8 cellular contexts compared by ENCODE assay signal in the genomic region with DNA sequence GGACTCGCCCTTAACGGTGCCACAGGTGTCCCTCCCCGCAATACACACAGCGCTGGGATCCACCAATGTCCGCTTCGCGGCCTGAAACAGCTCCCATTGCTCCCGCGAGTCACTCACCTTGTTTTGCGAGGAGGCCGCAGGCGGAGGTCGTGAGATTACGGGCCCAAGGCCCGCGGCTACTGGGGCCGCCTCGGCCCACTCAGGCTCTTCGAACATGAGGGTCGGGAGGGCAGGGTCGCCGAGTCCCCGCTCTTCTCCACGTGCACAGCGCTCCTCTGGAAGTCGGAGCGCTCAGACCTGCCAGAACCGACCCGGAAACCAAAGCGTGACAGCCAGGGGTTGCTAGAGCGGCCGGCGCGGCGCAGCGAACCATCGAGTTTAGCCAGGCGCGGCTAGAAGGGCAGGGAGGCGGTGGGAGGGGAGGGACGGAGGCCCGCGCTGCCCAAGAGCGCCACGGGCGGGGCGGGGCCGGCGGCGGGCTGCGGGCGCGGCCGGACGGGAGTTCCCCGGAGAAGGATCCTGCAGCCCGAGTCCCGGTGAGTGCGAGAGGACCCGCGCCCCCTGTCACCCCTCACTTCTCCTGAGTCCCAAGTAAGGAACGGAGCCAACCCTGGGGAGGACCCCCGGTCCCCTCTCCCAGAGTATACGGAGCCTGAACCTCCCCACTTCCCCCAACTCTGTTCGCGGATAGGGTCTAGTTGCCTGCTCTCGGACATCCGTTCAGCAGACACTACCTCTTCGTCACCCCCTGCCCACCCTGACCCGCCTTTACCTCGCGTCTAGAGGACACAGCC. TPM values are rescaled to one million over a fixed set of nuclear protein-coding genes. Genes with fewer than 3 reads are reported as not detected.
A peak's percentile ranks its signal among the peaks of the same experiment; 100 is the strongest.
DNase-seq lines count a peak whose midpoint lies in the region; FAIRE-seq and TF ChIP-seq lines count a peak whose summit lies in the region.

A gene (plus strand): TSS at position 488 of the 794 bp plus-strand sequence. CDS start 498 bp downstream, outside the sequence.
A gene (minus strand): TSS at position 330 of the 794 bp plus-strand sequence. CDS start 114 bp downstream, at position 216.

- H3K4me3 Mint-ChIP-seq in neural crest cell = no peak within 1 kb of the TSS

- H3K27me3 ChIP-seq in Loucy (ENCODE audit: insufficient read depth, low read length, poor library complexity, severe bottlenecking) (no peaks in the 10 kb centered on the region), stomach smooth muscle (ENCODE audit: control insufficient read depth in 1 of 2, insufficient read depth in 2 of 2, low read length in 2 of 2) (no peaks in the 10 kb centered on the region)

- H3K9me3 ChIP-seq in Loucy (ENCODE audit: insufficient read depth, low read depth, low read length) = no peaks in the 10 kb centered on the region
- no peaks in the 10 kb centered on the region for H3K9me3 ChIP-seq in stomach smooth muscle (ENCODE audit: control insufficient read depth in 2 of 2, low read length in 2 of 2)

- FAIRE-seq in H54 (lab: Jason Lieb, UNC) = no peak

- H3K9me2 ChIP-seq in Loucy (replicated peaks; ENCODE audit: low read depth, low read length) = no peaks in the 10 kb centered on the region

- H3K27ac ChIP-seq in stomach smooth muscle (ENCODE audit: low read length) = peak within 1 kb of the TSS; percentile 100

- DNase-seq in ELR (ENCODE audit: low read depth) (peak; percentile 93), H54 (ENCODE audit: insufficient read length, low spot score) (peak; percentile 94), SHP77 treated with DMSO at 0.1 percent for 48 hours (lab: John Stamatoyannopoulos, UW) (peak; percentile 13), fibroblast of villous mesenchyme (ENCODE audit: low read depth) (peak; percentile 88), neural crest cell (ENCODE audit: low read depth, low spot score) (peak; percentile 83)
- DNase-seq in activated effector memory CD4-positive, alpha-beta T cell treated with anti-CD3 and anti-CD28 coated beads, Interleukin-2, amount 50 U/mL, for 16 hours = peak; percentile 95

- TF ChIP-seq CTCF in Loucy (conservative IDR thresholded peaks at IDR 0.05; ENCODE audit: low read length) (no peak), fibroblast of villous mesenchyme (IDR thresholded peaks at IDR 0.05; ENCODE audit: insufficient read depth, low read depth, low read length) (peak; percentile 22), neural crest cell (conservative IDR thresholded peaks at IDR 0.05) (no peak)

- H3K36me3 Mint-ChIP-seq in neural crest cell (ENCODE audit: low read depth) = peaks cover 9% of the 10 kb centered on the region

- peak within 1 kb of the TSS; percentile 99 for H3K4me3 ChIP-seq in Loucy (ENCODE audit: low read length, poor library complexity, severe bottlenecking)
- H3K4me3 ChIP-seq in fibroblast of villous mesenchyme (ENCODE audit: low read depth, low read length) = peak within 1 kb of the TSS; percentile 98
- H3K4me3 ChIP-seq in stomach smooth muscle (ENCODE audit: low read length in 2 of 2) = peak within 1 kb of the TSS; percentile 84 to 100

- peak within 1 kb of the TSS; percentile 97 for H3K4me2 ChIP-seq in Loucy (ENCODE audit: low read depth, low read length, poor library complexity, severe bottlenecking)

- H3F3A ChIP-seq in Loucy (ENCODE audit: low read depth) = 0 out of 2 replicates have a peak, but pooled peaks cover 10% of the 10 kb centered on the region

- H3K4me1 ChIP-seq in Loucy (ENCODE audit: insufficient read depth, low read length, poor library complexity, severe bottlenecking) (peaks cover 79% of the 10 kb centered on the region), stomach smooth muscle (ENCODE audit: control insufficient read depth, insufficient read depth, low read length) (peaks cover 63% of the 10 kb centered on the region)

- peaks cover 29% of the 10 kb centered on the region; the same call in 1 of the 2 replicates for H3K36me3 ChIP-seq in Loucy (ENCODE audit: insufficient read depth, low read length)
- H3K36me3 ChIP-seq in stomach smooth muscle (ENCODE audit: control insufficient read depth in 2 of 2, insufficient read depth in 2 of 2, low read length in 2 of 2) = peaks cover 43 to 44% of the 10 kb centered on the region in 2 donors

- H3K27me3 Mint-ChIP-seq in neural crest cell (ENCODE audit: low read depth) = no peaks in the 10 kb centered on the region

- H3K4me1 Mint-ChIP-seq in neural crest cell = peaks cover 19% of the 10 kb centered on the region

- peaks cover 54% of the 10 kb centered on the region for H4K20me1 ChIP-seq in Loucy (ENCODE audit: insufficient read depth, low read length, poor library complexity, severe bottlenecking)

- H3K27ac Mint-ChIP-seq in neural crest cell (ENCODE audit: unreplicated experiment) = no peak within 1 kb of the TSS

- peak; percentile 62 for TF ChIP-seq POLR2A in H54 (IDR thresholded peaks at IDR 0.05; ENCODE audit: low read depth, low read length)

- no peaks in the 10 kb centered on the region for H3K9me3 Mint-ChIP-seq in neural crest cell

- H3K79me2 ChIP-seq in Loucy (ENCODE audit: insufficient read depth, low read length) = peaks cover 98% of the 10 kb centered on the region

- H2AFZ ChIP-seq in Loucy (ENCODE audit: low read length) = peak within 1 kb of the TSS; percentile 87

- peak within 1 kb of the TSS; percentile 97 for H3K9ac ChIP-seq in Loucy (ENCODE audit: low read depth, low read length, poor library complexity, severe bottlenecking)
- H3K9ac ChIP-seq in stomach smooth muscle (ENCODE audit: low read length in 2 of 2) = peak within 1 kb of the TSS; percentile 98 to 100

RNA-seq across cellular contexts. Expression of the first gene that starts in this region (rescaled TPM):
- total RNA-seq in fibroblast of villous mesenchyme (298 and 323 TPM in 2 replicates), neural crest cell (120 and 121 TPM in 2 replicates)

RNA-seq across cellular contexts. Expression of the second gene that starts in this region (rescaled TPM):
- 8.7 and 13.4 TPM in 2 replicates for total RNA-seq in fibroblast of villous mesenchyme
- 22.5 and 23.7 TPM in 2 replicates for total RNA-seq in neural crest cell

Comparison
In these comparisons a context has a peak if more than half of its experiments do, and no peak if none do; other contexts are left out.
1. Peak in every context shown above with its lines: DNase-seq, H3K4me3 ChIP-seq and H3K27ac ChIP-seq.
2. DNase-seq: peak in every context shown above with its lines; median percentile 95 in activated effector memory CD4-positive, alpha-beta T cell treated with anti-CD3 and anti-CD28 coated beads, Interleukin-2, amount 50 U/mL, for 16 hours; 94 in H54; 93 in ELR; 88 in fibroblast of villous mesenchyme; 83 in neural crest cell; 13 in SHP77 treated with DMSO at 0.1 percent for 48 hours.